In genomic region chr3:130242850-130243569, GRCh38 we compare ENCODE assay signal across 9 cellular contexts.
A peak's percentile ranks its signal among the peaks of the same experiment; 100 is the strongest.
DNase-seq lines count a peak whose midpoint lies in the region; ATAC-seq and TF ChIP-seq lines count a peak whose summit lies in the region.
"Had no signal": no experiment of that assay in that cellular context is flagged by ENCODE, and none has a peak within 500 bp of the region (broad histone marks: within the 10 kb centered on the region; RNA-seq: fewer than 3 reads in every experiment).

No MANE protein-coding gene starts in this region.

- H3K9me2 ChIP-seq in hepatocyte (replicated peaks; ENCODE audit: insufficient read depth) = no peaks in the 10 kb centered on the region

- H2AFZ ChIP-seq in hepatocyte = no peak overlapping the region

- no peaks in the 10 kb centered on the region for H3K36me3 ChIP-seq in hepatocyte (replicated peaks; ENCODE audit: insufficient read depth, low read depth)
- H3K36me3 ChIP-seq: heart left ventricle had no signal

- no peak overlapping the region for H3K4me2 ChIP-seq in hepatocyte

- H4K20me1 ChIP-seq in hepatocyte (ENCODE audit: insufficient read depth, poor library complexity, severe bottlenecking) = no peaks in the 10 kb centered on the region

- peak; percentile 63 for TF ChIP-seq CTCF in hepatocyte (IDR thresholded peaks at IDR 0.05; ENCODE audit: poor library complexity)

- H3K4me1 ChIP-seq in hepatocyte (ENCODE audit: insufficient read depth) = no peaks in the 10 kb centered on the region
- H3K4me1 ChIP-seq: heart left ventricle had no signal

- no peak overlapping the region for H3K27ac ChIP-seq in hepatocyte
- no peak overlapping the region for H3K27ac ChIP-seq in caudate nucleus (ENCODE audit: low read depth, low read length)
- H3K27ac ChIP-seq: heart left ventricle had no signal

- DNase-seq in A172 (ENCODE audit: low spot score) (peak; percentile 20), ELR (ENCODE audit: low read depth) (peak; percentile 12), RPMI8226 (peak; percentile 32), hepatocyte (ENCODE audit: low spot score) (peak; percentile 53), caudate nucleus (lab: John Stamatoyannopoulos, UW) (no peak), HK-2 (ENCODE audit: unreplicated experiment) (no peak)
- no peak for DNase-seq in activated CD8-positive, alpha-beta memory T cell treated with anti-CD3 and anti-CD28 coated beads, Interleukin-2, amount 50 U/mL, for 4 hours
- DNase-seq: heart left ventricle had no signal

- H3K9me3 ChIP-seq in hepatocyte (ENCODE audit: low read depth) = no peaks in the 10 kb centered on the region
- H3K9me3 ChIP-seq: heart left ventricle had no signal

- H3K27me3 ChIP-seq in hepatocyte = no peaks in the 10 kb centered on the region

- H3K79me2 ChIP-seq in hepatocyte = no peaks in the 10 kb centered on the region

- H3K4me3 ChIP-seq in hepatocyte = no peak overlapping the region
- H3K4me3 ChIP-seq: heart left ventricle had no signal

- WGBS in hepatocyte (ENCODE audit: low lambda C conversion rate, missing lambda C conversion rate) = 54% methylated on average over 3 of the region's 3 CpGs

- no peak for ATAC-seq in GM21576 (IDR thresholded peaks at IDR 0.05; ENCODE audit: unreplicated experiment)

Comparison
In these comparisons a context has a peak if more than half of its experiments do, and no peak if none do; other contexts are left out.
1. DNase-seq: peak in A172 (single experiment), ELR (single experiment), RPMI8226 (single experiment) and hepatocyte (single experiment); none in caudate nucleus (0 of 61), activated CD8-positive, alpha-beta memory T cell treated with anti-CD3 and anti-CD28 coated beads, Interleukin-2, amount 50 U/mL, for 4 hours (single experiment) and HK-2 (single experiment).